Comparison of ENCODE assay signal across 13 cellular contexts in the genomic region with DNA sequence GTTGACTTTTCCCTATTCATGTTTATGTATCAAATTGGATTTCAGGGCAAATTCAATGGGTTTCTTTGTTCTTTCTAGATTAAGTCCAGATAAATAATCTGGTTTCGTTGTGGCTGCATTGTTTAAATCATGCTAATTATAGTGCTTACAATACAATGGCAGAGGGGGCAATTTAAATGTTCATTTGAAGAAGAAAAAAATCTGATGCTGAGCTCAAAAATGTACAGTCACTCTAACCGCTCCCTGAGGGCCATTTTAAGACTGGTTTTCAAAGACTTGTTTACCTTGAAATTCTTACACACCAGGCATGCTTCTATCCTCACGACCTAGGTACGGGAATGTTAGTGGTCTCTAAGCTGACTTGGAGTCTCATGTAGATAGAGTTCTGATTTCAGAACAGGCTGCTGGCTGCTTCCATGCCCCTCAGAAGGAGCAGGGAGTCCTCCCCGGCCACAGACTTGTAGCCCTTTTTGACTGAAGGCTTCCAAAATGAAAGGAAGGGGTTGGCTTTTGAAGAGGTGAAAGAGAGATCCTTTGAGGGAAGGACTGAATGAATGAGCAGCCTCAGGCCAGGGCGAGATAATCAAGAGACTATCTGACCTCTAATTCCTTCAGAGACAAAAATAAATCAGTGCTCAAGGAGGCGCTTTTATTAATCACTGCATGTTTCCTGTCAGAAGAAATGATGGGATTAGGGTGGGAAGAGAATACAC.
DNase-seq lines count a peak whose midpoint lies in the region; ATAC-seq and TF ChIP-seq lines count a peak whose summit lies in the region.
"Had no signal": no experiment of that assay in that cellular context is flagged by ENCODE, and none has a peak within 500 bp of the region (broad histone marks: within the 10 kb centered on the region; RNA-seq: fewer than 3 reads in every experiment).

No MANE protein-coding gene starts in this region.

- no peak overlapping the region for H3K4me3 ChIP-seq in HUES64 (ENCODE audit: low read length)

- peaks cover 14% of the 10 kb centered on the region for H3K27me3 Mint-ChIP-seq in nephron progenitor cell (ENCODE audit: low read depth, poor library complexity)
- H3K27me3 Mint-ChIP-seq: activated CD8-positive, alpha-beta memory T cell treated with anti-CD3 and anti-CD28 coated beads, Interleukin-2, amount 10 ng/mL, durations not matched to agents 7 days and 5 days had no signal

- H3K36me3 Mint-ChIP-seq in nephron progenitor cell (ENCODE audit: low read depth) = no peaks in the 10 kb centered on the region
- H3K36me3 Mint-ChIP-seq: activated CD8-positive, alpha-beta memory T cell treated with anti-CD3 and anti-CD28 coated beads, Interleukin-2, amount 10 ng/mL, durations not matched to agents 7 days and 5 days; natural killer cell had no signal

- peaks cover 34% of the 10 kb centered on the region for H3K4me1 ChIP-seq in HUES64 (ENCODE audit: insufficient read depth, low read length)

- TF ChIP-seq CTCF in nephron progenitor cell (IDR thresholded peaks at IDR 0.05) = no peak

- DNase-seq in DMS114 treated with DMSO at 0.1 percent for 48 hours (lab: John Stamatoyannopoulos, UW; ENCODE audit: unreplicated experiment) = peak; percentile 80
- peak in 2 of 61 donors; percentile 3 to 5 for DNase-seq in caudate nucleus (lab: John Stamatoyannopoulos, UW)
- DNase-seq in nephron progenitor cell = no peak
- no peak for DNase-seq in T-helper 1 cell
- DNase-seq in NCI-H524 treated with DMSO at 0.1 percent for 48 hours (lab: John Stamatoyannopoulos, UW) = no peak
- DNase-seq in MV-4-11 (lab: John Stamatoyannopoulos, UW) = no peak
- DNase-seq: activated CD8-positive, alpha-beta memory T cell treated with anti-CD3 and anti-CD28 coated beads, Interleukin-2, amount 10 ng/mL, durations not matched to agents 7 days and 5 days; heart left ventricle; natural killer cell; NCI-H2029; stimulated activated CD4-positive, alpha-beta T cell treated with anti-CD3 and anti-CD28 coated beads, Interleukin-4, amount 100 ng/mL, for 1 hour had no signal

- H3K27ac ChIP-seq in HUES64 (ENCODE audit: low read depth, low read length) = peak overlapping the region; percentile 58; the same call in 1 of the 2 replicates
- peak overlapping the region; percentile 94 for H3K27ac ChIP-seq in caudate nucleus (ENCODE audit: low read depth, low read length)

- no peaks in the 10 kb centered on the region for H3K9me3 Mint-ChIP-seq in nephron progenitor cell
- H3K9me3 Mint-ChIP-seq: natural killer cell had no signal

- no peaks in the 10 kb centered on the region for H3K36me3 ChIP-seq in HUES64 (ENCODE audit: insufficient read depth, low read length)
- H3K36me3 ChIP-seq: heart left ventricle had no signal

- H3K27me3 ChIP-seq in HUES64 (ENCODE audit: insufficient read depth, low read length) = no peaks in the 10 kb centered on the region
- H3K27me3 ChIP-seq: heart left ventricle had no signal

- no peak overlapping the region for H3K4me3 Mint-ChIP-seq in nephron progenitor cell
- H3K4me3 Mint-ChIP-seq: activated CD8-positive, alpha-beta memory T cell treated with anti-CD3 and anti-CD28 coated beads, Interleukin-2, amount 10 ng/mL, durations not matched to agents 7 days and 5 days; natural killer cell had no signal

- no peaks in the 10 kb centered on the region for H3K9me3 ChIP-seq in HUES64 (ENCODE audit: insufficient read depth, low read depth, low read length)
- H3K9me3 ChIP-seq: heart left ventricle had no signal

- peaks cover 38% of the 10 kb centered on the region for H3K4me1 Mint-ChIP-seq in nephron progenitor cell

- 55% methylated on average over 7 of the region's 7 CpGs for WGBS in HUES64

- peak overlapping the region; percentile 81 for H3K27ac Mint-ChIP-seq in nephron progenitor cell
- H3K27ac Mint-ChIP-seq: activated CD8-positive, alpha-beta memory T cell treated with anti-CD3 and anti-CD28 coated beads, Interleukin-2, amount 10 ng/mL, durations not matched to agents 7 days and 5 days; natural killer cell had no signal

- no peak for ATAC-seq in HG03520 (IDR thresholded peaks at IDR 0.05; ENCODE audit: unreplicated experiment)
- ATAC-seq: activated CD8-positive, alpha-beta memory T cell treated with anti-CD3 and anti-CD28 coated beads, Interleukin-2, amount 10 ng/mL, durations not matched to agents 7 days and 5 days; natural killer cell had no signal

- peak overlapping the region; percentile 34; the same call in 1 of the 2 replicates for H3K9ac ChIP-seq in HUES64 (ENCODE audit: low read depth, low read length)
